Comparison of ENCODE assay signal across 8 cellular contexts in genomic region chr19:54189668-54190502, GRCh38. TPM values are rescaled to one million over a fixed set of nuclear protein-coding genes. Genes with fewer than 3 reads are reported as not detected.
DNase-seq lines count a peak whose midpoint lies in the region; ATAC-seq and TF ChIP-seq lines count a peak whose summit lies in the region.

No MANE protein-coding gene starts in this region.

- no peaks in the 10 kb centered on the region for H3K9me3 Mint-ChIP-seq in activated T-cell treated with anti-CD3 and anti-CD28 coated beads, Interleukin-2, amount 50 U/mL, for 4 hours

- peaks cover 7% of the 10 kb centered on the region for H4K20me1 ChIP-seq in PC-9 (ENCODE audit: insufficient read depth)

- H3K9me2 ChIP-seq in PC-9 (ENCODE audit: insufficient read depth) = no peaks in the 10 kb centered on the region

- peaks cover 24% of the 10 kb centered on the region for H3K4me1 ChIP-seq in PC-9 (replicated peaks; ENCODE audit: insufficient read depth)

- H3K4me2 ChIP-seq in PC-9 = peak overlapping the region; percentile 77

- H2AFZ ChIP-seq in PC-9 = peak overlapping the region; percentile 81

- H3K36me3 ChIP-seq in PC-9 (ENCODE audit: low read depth) = peaks cover 27% of the 10 kb centered on the region

- CTCF ChIA-PET in PC-9 (lab: Charles Lee) = interaction anchor here (0.6 to 1.8 kb wide), 4 partner anchors 16 to 53 kb away, joined by 3 to 7 read pairs (median 4); partner anchors contain the start of genes CNOT3 and TMC4

- TF ChIP-seq CTCF in PC-9 (conservative IDR thresholded peaks at IDR 0.05) = no peak

- peak; percentile 99 for DNase-seq in DMS53 treated with DMSO at 0.1 percent for 48 hours (lab: John Stamatoyannopoulos, UW; ENCODE audit: unreplicated experiment)
- DNase-seq in KBM-7 = peak; percentile 100
- peak; percentile 100 for DNase-seq in PC-9
- peak; percentile 100 for DNase-seq in activated T-cell treated with anti-CD3 and anti-CD28 coated beads, Interleukin-2, amount 50 U/mL, for 4 hours
- peak; percentile 100 for DNase-seq in erythroblast (lab: John Stamatoyannopoulos, UW)
- DNase-seq in mucosa of gallbladder (ENCODE audit: low spot score) = peak; percentile 100
- peak; percentile 100 for DNase-seq in stimulated activated CD8-positive, alpha-beta memory T cell treated with anti-CD3 and anti-CD28 coated beads, Interleukin-4, amount 100 ng/mL, for 24 hours (ENCODE audit: low read depth)

- H3K4me1 Mint-ChIP-seq in activated T-cell treated with anti-CD3 and anti-CD28 coated beads, Interleukin-2, amount 50 U/mL, for 4 hours (ENCODE audit: low read depth) = peaks cover 37% of the 10 kb centered on the region

- H3K4me3 Mint-ChIP-seq in activated T-cell treated with anti-CD3 and anti-CD28 coated beads, Interleukin-2, amount 50 U/mL, for 4 hours = peak overlapping the region; percentile 87

- no peaks in the 10 kb centered on the region for H3K9me3 ChIP-seq in PC-9 (ENCODE audit: insufficient read depth, low read depth)

- BruUV-seq in PC-9 (replicated peaks; lab: Mats Ljungman, UMichigan) = no TSS peak

- peak overlapping the region; percentile 77 for H3K4me3 ChIP-seq in PC-9

- H3K79me2 ChIP-seq in PC-9 (ENCODE audit: low read depth) = peaks cover 65% of the 10 kb centered on the region

- TF ChIP-seq POLR2A in erythroblast (IDR thresholded peaks at IDR 0.05; ENCODE audit: low read length) = peak; percentile 46

- ATAC-seq in GM21723 (IDR thresholded peaks at IDR 0.05; ENCODE audit: unreplicated experiment) = peak; percentile 48
- ATAC-seq in activated T-cell treated with anti-CD3 and anti-CD28 coated beads, Interleukin-2, amount 50 U/mL, for 4 hours = peak; percentile 59 to 63

- peaks cover 14% of the 10 kb centered on the region for H3K36me3 Mint-ChIP-seq in activated T-cell treated with anti-CD3 and anti-CD28 coated beads, Interleukin-2, amount 50 U/mL, for 4 hours (ENCODE audit: insufficient read depth)

- intact Hi-C loops in PC-9 (cut with micrococcal nuclease; ENCODE audit: unreplicated experiment) = loop anchor here (1.0 to 5.0 kb wide), 5 partner anchors 10 to 1287 kb away; partner anchors contain the start of genes CNOT3, LENG1, RPS9 and TMC4

- H3K27ac ChIP-seq in PC-9 = peak overlapping the region; percentile 93

- POLR2A ChIA-PET in PC-9 (lab: Charles Lee; ENCODE audit: unreplicated experiment) = interaction anchor here (0.5 to 2.8 kb wide), 23 partner anchors 9 to 1409 kb away, joined by 3 to 50 read pairs (median 4); partner anchors contain the start of genes CNOT3, FIZ1, HSPBP1 and LENG9

- peaks cover 5% of the 10 kb centered on the region; the same call in 1 of the 2 replicates for H3F3A ChIP-seq in PC-9 (ENCODE audit: insufficient read depth, low read depth)

- in situ Hi-C loops in KBM-7 (cut with MboI; ENCODE audit: low pct_unique_long_range_greater_than_20kb, low sequenced_read_pairs) = no loop called here

- H3K27me3 ChIP-seq in PC-9 (ENCODE audit: insufficient read depth, low read depth) = no peaks in the 10 kb centered on the region

- H3K27me3 Mint-ChIP-seq in activated T-cell treated with anti-CD3 and anti-CD28 coated beads, Interleukin-2, amount 50 U/mL, for 4 hours (ENCODE audit: low read depth) = no peaks in the 10 kb centered on the region

RNA-seq across cellular contexts. Expression of gene MBOAT7, which starts 0.5 kb away (rescaled TPM):
- total RNA-seq in PC-9 (2021) = 488 and 494 TPM in 2 replicates
- 100 to 1,000 TPM in 2 of 3 donors, 10 to 100 TPM in 1; 96.3 to 122 (median 108) TPM for total RNA-seq in activated T-cell treated with anti-CD3 and anti-CD28 coated beads, Interleukin-2, amount 50 U/mL, for 4 hours
- 263 TPM for total RNA-seq in mucosa of gallbladder

RNA-seq across cellular contexts. Expression of gene TSEN34, which starts 1.2 kb away (rescaled TPM):
- 134 and 162 TPM in 2 replicates for total RNA-seq in PC-9 (2021)
- 10 to 100 TPM; 22.7 to 29.1 (median 25.9) TPM for total RNA-seq in activated T-cell treated with anti-CD3 and anti-CD28 coated beads, Interleukin-2, amount 50 U/mL, for 4 hours
- total RNA-seq in mucosa of gallbladder = 62.6 TPM

RNA-seq across cellular contexts. Expression of gene RPS9, which starts 10.8 kb away (rescaled TPM):
- total RNA-seq in PC-9 (2021) (1,266 and 1,888 TPM in 2 replicates), mucosa of gallbladder (1,008 TPM)
- total RNA-seq in activated T-cell treated with anti-CD3 and anti-CD28 coated beads, Interleukin-2, amount 50 U/mL, for 4 hours = 1,000 to 10,000 TPM; 2,430 to 2,508 (median 2,489) TPM

RNA-seq across cellular contexts. Expression of gene TMC4, which starts 16.9 kb away (rescaled TPM):
- total RNA-seq in PC-9 (2021) = 175 and 194 TPM in 2 replicates
- total RNA-seq in activated T-cell treated with anti-CD3 and anti-CD28 coated beads, Interleukin-2, amount 50 U/mL, for 4 hours = under 1 TPM; 0.63 to 0.98 (median 0.79) TPM
- 198 TPM for total RNA-seq in mucosa of gallbladder

RNA-seq across cellular contexts. Expression of gene LENG1, which starts 30.4 kb away (rescaled TPM):
- total RNA-seq in PC-9 (2021) (5.0 and 6.7 TPM in 2 replicates), mucosa of gallbladder (12.7 TPM)
- total RNA-seq in activated T-cell treated with anti-CD3 and anti-CD28 coated beads, Interleukin-2, amount 50 U/mL, for 4 hours = 1 to 10 TPM; 5.6 to 9.7 (median 9.2) TPM

Comparison
In these comparisons a context has a peak if more than half of its experiments do, and no peak if none do; other contexts are left out.
1. Peak in every context shown above with its lines: DNase-seq, ATAC-seq, H3K4me3 ChIP-seq and H3K27ac ChIP-seq.